Comparison of ENCODE assay signal across 26 cellular contexts in the genomic region with DNA sequence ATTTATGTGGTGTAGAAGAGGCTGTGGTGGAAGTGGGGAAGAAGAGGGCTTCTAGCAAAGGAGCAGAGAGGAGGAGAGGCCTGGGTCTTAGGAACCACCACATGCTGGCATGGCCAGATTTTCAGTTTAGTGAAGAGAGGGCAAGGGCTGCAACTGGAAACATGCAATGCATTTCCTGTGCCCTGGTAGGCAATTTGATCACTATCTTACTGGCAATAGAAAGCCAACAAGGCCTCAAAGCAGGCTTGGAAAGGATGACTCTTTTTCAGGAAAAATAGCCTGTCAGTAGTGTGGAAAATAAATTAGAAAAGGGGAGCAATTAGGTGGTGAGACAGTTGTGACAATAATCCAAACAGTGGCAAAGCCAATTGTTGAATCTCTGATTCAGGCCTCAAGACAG.
"Had no signal": no experiment of that assay in that cellular context is flagged by ENCODE, and none has a peak within 500 bp of the region (broad histone marks: within the 10 kb centered on the region; RNA-seq: fewer than 3 reads in every experiment).

No MANE protein-coding gene starts in this region.

- DNase-seq: dermis blood vessel endothelial cell; effector memory CD4-positive, alpha-beta T cell; foreskin keratinocyte; heart left ventricle; kidney; mesenchymal stem cell; midbrain; natural killer cell; occipital lobe; pancreas; right lobe of liver; small intestine; stimulated activated CD4-positive, alpha-beta T cell treated with anti-CD3 and anti-CD28 coated beads, Interleukin-15, amount 100 ng/mL, for 24 hours; stimulated activated CD4-positive, alpha-beta T cell treated with anti-CD3 and anti-CD28 coated beads, Interleukin-4, amount 100 ng/mL, for 1 hour; stimulated activated CD8-positive, alpha-beta memory T cell treated with anti-CD3 and anti-CD28 coated beads, Interleukin-4, amount 100 ng/mL, for 48 hours; stimulated activated naive CD4-positive, alpha-beta T cell; stimulated activated naive CD8-positive, alpha-beta T cell treated with anti-CD3 and anti-CD28 coated beads, Interleukin-15, amount 100 ng/mL, for 72 hours; testis; tibial artery had no signal

- H3K4me1 ChIP-seq: esophagus muscularis mucosa, gastroesophageal sphincter, heart left ventricle, pancreas, right lobe of liver, testis, tibial artery had no signal

- H3K4me1 Mint-ChIP-seq: natural killer cell; stimulated activated naive CD8-positive, alpha-beta T cell treated with anti-CD3 and anti-CD28 coated beads, Interleukin-15, amount 100 ng/mL, for 72 hours had no signal

- ATAC-seq: foreskin keratinocyte; gastroesophageal sphincter; heart left ventricle; left lobe of liver; natural killer cell; pancreas; right lobe of liver; stimulated activated naive CD8-positive, alpha-beta T cell treated with anti-CD3 and anti-CD28 coated beads, Interleukin-15, amount 100 ng/mL, for 72 hours had no signal

- H3K27ac Mint-ChIP-seq: natural killer cell, type B pancreatic cell had no signal

- H3K27ac ChIP-seq: coronary artery, esophagus muscularis mucosa, foreskin keratinocyte, gastroesophageal sphincter, heart left ventricle, hepatocyte, pancreas, right lobe of liver, testis, tibial artery had no signal

- H3K27me3 ChIP-seq: esophagus muscularis mucosa, foreskin keratinocyte, gastroesophageal sphincter, heart left ventricle, hepatocyte, pancreas, right lobe of liver, testis, tibial artery had no signal

- H3K27me3 Mint-ChIP-seq: stimulated activated naive CD8-positive, alpha-beta T cell treated with anti-CD3 and anti-CD28 coated beads, Interleukin-15, amount 100 ng/mL, for 72 hours; type B pancreatic cell had no signal

- H3K36me3 Mint-ChIP-seq: natural killer cell had no signal

- H2AFZ ChIP-seq: hepatocyte had no signal

- H3K9me3 ChIP-seq: esophagus muscularis mucosa, gastroesophageal sphincter, heart left ventricle, pancreas, right lobe of liver, testis, tibial artery had no signal

- H3K4me3 ChIP-seq: coronary artery, esophagus muscularis mucosa, gastroesophageal sphincter, heart left ventricle, hepatocyte, lung, pancreas, right lobe of liver, testis, tibial artery had no signal

- H3K4me3 Mint-ChIP-seq: natural killer cell; stimulated activated naive CD8-positive, alpha-beta T cell treated with anti-CD3 and anti-CD28 coated beads, Interleukin-15, amount 100 ng/mL, for 72 hours; type B pancreatic cell had no signal

- H3K4me2 ChIP-seq: hepatocyte had no signal

- H3K36me3 ChIP-seq: esophagus muscularis mucosa, gastroesophageal sphincter, heart left ventricle, pancreas, right lobe of liver, tibial artery had no signal
